Comparison of ENCODE assay signal across 20 cellular contexts in genomic region chr3:165336786-165337185, GRCh38.
"Had no signal": no experiment of that assay in that cellular context is flagged by ENCODE, and none has a peak within 500 bp of the region (broad histone marks: within the 10 kb centered on the region; RNA-seq: fewer than 3 reads in every experiment).

No MANE protein-coding gene starts in this region.

- H3K27ac ChIP-seq: left ventricle myocardium inferior, neutrophil, thyroid gland, VCaP had no signal

- H3K36me3 Mint-ChIP-seq: activated CD8-positive, alpha-beta memory T cell treated with anti-CD3 and anti-CD28 coated beads, Interleukin-2, amount 10 ng/mL, durations not matched to agents 7 days and 5 days; activated naive CD4-positive, alpha-beta T cell treated with anti-CD3 and anti-CD28 coated beads, Interleukin-2, amount 10 ng/mL, durations not matched to agents 7 days and 5 days; naive thymus-derived CD4-positive, alpha-beta T cell; stimulated activated naive B cell treated with anti-CD40 and anti-IgM and Interleukin-4, amounts not matched to agents 10 μg/mL and 1 μg/mL and 100 μg/mL, for 72 hours had no signal

- H3K4me3 Mint-ChIP-seq: activated CD8-positive, alpha-beta memory T cell treated with anti-CD3 and anti-CD28 coated beads, Interleukin-2, amount 10 ng/mL, durations not matched to agents 7 days and 5 days; activated naive CD4-positive, alpha-beta T cell treated with anti-CD3 and anti-CD28 coated beads, Interleukin-2, amount 10 ng/mL, durations not matched to agents 7 days and 5 days; naive thymus-derived CD4-positive, alpha-beta T cell; stimulated activated naive B cell treated with anti-CD40 and anti-IgM and Interleukin-4, amounts not matched to agents 10 μg/mL and 1 μg/mL and 100 μg/mL, for 72 hours had no signal

- H3K36me3 ChIP-seq: left ventricle myocardium inferior, neutrophil, thyroid gland had no signal

- H3K4me1 Mint-ChIP-seq: activated CD8-positive, alpha-beta memory T cell treated with anti-CD3 and anti-CD28 coated beads, Interleukin-2, amount 10 ng/mL, durations not matched to agents 7 days and 5 days; activated naive CD4-positive, alpha-beta T cell treated with anti-CD3 and anti-CD28 coated beads, Interleukin-2, amount 10 ng/mL, durations not matched to agents 7 days and 5 days; naive thymus-derived CD4-positive, alpha-beta T cell; stimulated activated naive B cell treated with anti-CD40 and anti-IgM and Interleukin-4, amounts not matched to agents 10 μg/mL and 1 μg/mL and 100 μg/mL, for 72 hours had no signal

- FAIRE-seq: colon, kidney had no signal

- H3K4me1 ChIP-seq: left ventricle myocardium inferior, thyroid gland had no signal

- H3K9me3 ChIP-seq: left ventricle myocardium inferior, mucosa of descending colon, neutrophil, thyroid gland had no signal

- H3K9me3 Mint-ChIP-seq: activated T-helper 2 cell treated with anti-CD3 and anti-CD28 coated beads, Interferon-gamma antibody, Interleukin-2, Interleukin-4, amounts not matched to agents 10 μg/mL and 5 μg/mL and 100 μg/mL, durations not matched to agents 14 hours and 24 hours and 36 hours; stimulated activated naive B cell treated with anti-CD40 and anti-IgM and Interleukin-4, amounts not matched to agents 10 μg/mL and 1 μg/mL and 100 μg/mL, for 72 hours had no signal

- H3K27ac Mint-ChIP-seq: activated CD8-positive, alpha-beta memory T cell treated with anti-CD3 and anti-CD28 coated beads, Interleukin-2, amount 10 ng/mL, durations not matched to agents 7 days and 5 days; activated naive CD4-positive, alpha-beta T cell treated with anti-CD3 and anti-CD28 coated beads, Interleukin-2, amount 10 ng/mL, durations not matched to agents 7 days and 5 days; activated T-helper 2 cell treated with anti-CD3 and anti-CD28 coated beads, Interferon-gamma antibody, Interleukin-2, Interleukin-4, amounts not matched to agents 10 μg/mL and 5 μg/mL and 100 μg/mL, durations not matched to agents 14 hours and 24 hours and 36 hours; naive thymus-derived CD4-positive, alpha-beta T cell; stimulated activated naive B cell treated with anti-CD40 and anti-IgM and Interleukin-4, amounts not matched to agents 10 μg/mL and 1 μg/mL and 100 μg/mL, for 72 hours had no signal

- H3K27me3 Mint-ChIP-seq: activated CD8-positive, alpha-beta memory T cell treated with anti-CD3 and anti-CD28 coated beads, Interleukin-2, amount 10 ng/mL, durations not matched to agents 7 days and 5 days; activated naive CD4-positive, alpha-beta T cell treated with anti-CD3 and anti-CD28 coated beads, Interleukin-2, amount 10 ng/mL, durations not matched to agents 7 days and 5 days; naive thymus-derived CD4-positive, alpha-beta T cell; stimulated activated naive B cell treated with anti-CD40 and anti-IgM and Interleukin-4, amounts not matched to agents 10 μg/mL and 1 μg/mL and 100 μg/mL, for 72 hours had no signal

- H3K27me3 ChIP-seq: neutrophil, thyroid gland had no signal

- H3K4me3 ChIP-seq: left ventricle myocardium inferior, mucosa of descending colon, thyroid gland had no signal

- ATAC-seq: activated CD8-positive, alpha-beta memory T cell treated with anti-CD3 and anti-CD28 coated beads, Interleukin-2, amount 10 ng/mL, durations not matched to agents 7 days and 5 days; mucosa of descending colon; naive thymus-derived CD4-positive, alpha-beta T cell; stimulated activated naive B cell treated with anti-CD40 and anti-IgM and Interleukin-4, amounts not matched to agents 10 μg/mL and 1 μg/mL and 100 μg/mL, for 72 hours had no signal

- DNase-seq: activated CD4-positive, alpha-beta T cell treated with anti-CD3 and anti-CD28 coated beads, Interleukin-2, amount 50 U/mL, for 48 hours; activated CD8-positive, alpha-beta memory T cell treated with anti-CD3 and anti-CD28 coated beads, Interleukin-2, amount 10 ng/mL, durations not matched to agents 7 days and 5 days; activated naive CD4-positive, alpha-beta T cell treated with anti-CD3 and anti-CD28 coated beads, Interleukin-2, amount 10 ng/mL, durations not matched to agents 7 days and 5 days; activated T-cell treated with anti-CD3 and anti-CD28 coated beads, Interleukin-2, amount 50 U/mL, for 1 hour; caudate nucleus; glutamatergic neuron; hypothalamus; kidney; left ventricle myocardium inferior; mucosa of descending colon; naive thymus-derived CD4-positive, alpha-beta T cell; retina; stimulated activated CD4-positive, alpha-beta T cell treated with anti-CD3 and anti-CD28 coated beads, Interleukin-15, amount 100 ng/mL, for 24 hours; stimulated activated CD4-positive, alpha-beta T cell treated with anti-CD3 and anti-CD28 coated beads, Interleukin-4, amount 100 ng/mL, for 1 hour; stimulated activated naive B cell treated with anti-CD40 and anti-IgM and Interleukin-4, amounts not matched to agents 10 μg/mL and 1 μg/mL and 100 μg/mL, for 72 hours; thyroid gland had no signal
